ENCODE assay signal across 11 cellular contexts in genomic region chr1:20494609-20495311, GRCh38. TPM values are rescaled to one million over a fixed set of nuclear protein-coding genes. Genes with fewer than 3 reads are reported as not detected.
A peak's percentile ranks its signal among the peaks of the same experiment; 100 is the strongest.
DNase-seq lines count a peak whose midpoint lies in the region; ATAC-seq, FAIRE-seq and TF ChIP-seq lines count a peak whose summit lies in the region.
"Had no signal": no experiment of that assay in that cellular context is flagged by ENCODE, and none has a peak within 500 bp of the region (broad histone marks: within the 10 kb centered on the region; RNA-seq: fewer than 3 reads in every experiment).

No MANE protein-coding gene starts in this region.

- no peaks in the 10 kb centered on the region for H4K20me1 ChIP-seq in KMS-11 (ENCODE audit: insufficient read depth)

- intact Hi-C loops in lower lobe of right lung (cut with DNase I): no loop called here

- no peak overlapping the region for H3K9ac ChIP-seq in KMS-11

- H3K9me3 ChIP-seq in lower lobe of right lung: no peaks in the 10 kb centered on the region

- H3K9me3 Mint-ChIP-seq in brain: no peaks in the 10 kb centered on the region
- H3K9me3 Mint-ChIP-seq: activated naive CD8-positive, alpha-beta T cell treated with anti-CD3 and anti-CD28 coated beads, Interleukin-2, amount 10 ng/mL, durations not matched to agents 7 days and 5 days had no signal

- H3K27ac ChIP-seq in KMS-11: no peak overlapping the region
- H3K27ac ChIP-seq in lower lobe of right lung: peak overlapping the region; percentile 42

- TF ChIP-seq POLR2A in GM12892 (IDR thresholded peaks at IDR 0.05; ENCODE audit: low read depth, low read length): no peak

- no peaks in the 10 kb centered on the region for H3K27me3 Mint-ChIP-seq in brain

- peak overlapping the region; percentile 81 for H2AFZ ChIP-seq in KMS-11 (ENCODE audit: low read depth)

- H3K27me3 ChIP-seq in KMS-11 (ENCODE audit: insufficient read depth, low read depth) (peaks cover 19% of the 10 kb centered on the region; the same call in 1 of the 2 replicates), lower lobe of right lung (ENCODE audit: low read depth) (no peaks in the 10 kb centered on the region)

- peak overlapping the region in 3 of 5 experiments; percentile 24 to 79 (median 60) for H3K27ac Mint-ChIP-seq in brain
- H3K27ac Mint-ChIP-seq: activated naive CD8-positive, alpha-beta T cell treated with anti-CD3 and anti-CD28 coated beads, Interleukin-2, amount 10 ng/mL, durations not matched to agents 7 days and 5 days had no signal

- no peak overlapping the region for H3K4me3 ChIP-seq in KMS-11 (IDR thresholded peaks at IDR 0.05; ENCODE audit: insufficient read depth, low read depth, low read length)
- no peak overlapping the region for H3K4me3 ChIP-seq in lower lobe of right lung

- DNase-seq in AG09319 (ENCODE audit: extremely low read depth, low read depth): peak; percentile 64
- DNase-seq in lower lobe of right lung: no peak
- DNase-seq in NCI-H1436 treated with DMSO at 0.1 percent for 48 hours (lab: John Stamatoyannopoulos, UW): no peak
- DNase-seq in GM12892 (ENCODE audit: insufficient read length): no peak
- DNase-seq: occipital lobe had no signal

- no peaks in the 10 kb centered on the region for H3K79me2 ChIP-seq in KMS-11 (ENCODE audit: insufficient read depth, low read depth)

- H3K36me3 Mint-ChIP-seq in brain: peaks cover 8% of the 10 kb centered on the region

- ATAC-seq in lower lobe of right lung: peak; percentile 7 to 17
- no peak for ATAC-seq in GM19455 (IDR thresholded peaks at IDR 0.05; ENCODE audit: unreplicated experiment)
- ATAC-seq in HG02970 (IDR thresholded peaks at IDR 0.05; ENCODE audit: low FRiP score, unreplicated experiment): no peak
- ATAC-seq: activated CD4-positive, CD25-positive, alpha-beta regulatory T cell treated with anti-CD3 and anti-CD28 coated beads, Interleukin-2, amount 50 U/mL, for 24 hours had no signal

- no peak for TF ChIP-seq CTCF in AG09319 (IDR thresholded peaks at IDR 0.05; ENCODE audit: low read depth, low read length)
- no peak for TF ChIP-seq CTCF in KMS-11 (conservative IDR thresholded peaks at IDR 0.05; ENCODE audit: low read depth, low read length)
- no peak for TF ChIP-seq CTCF in brain (conservative IDR thresholded peaks at IDR 0.05)
- TF ChIP-seq CTCF in lower lobe of right lung (IDR thresholded peaks at IDR 0.05): no peak

- H3K36me3 ChIP-seq in KMS-11 (ENCODE audit: insufficient read depth) (no peaks in the 10 kb centered on the region), lower lobe of right lung (peaks cover 28% of the 10 kb centered on the region)

- H3K4me1 ChIP-seq in KMS-11 (ENCODE audit: low read depth, poor library complexity, severe bottlenecking) (no peaks in the 10 kb centered on the region), lower lobe of right lung (peaks cover 21% of the 10 kb centered on the region)

- peak overlapping the region in 1 of 5 experiments; percentile 47 for H3K4me3 Mint-ChIP-seq in brain
- H3K4me3 Mint-ChIP-seq: activated naive CD8-positive, alpha-beta T cell treated with anti-CD3 and anti-CD28 coated beads, Interleukin-2, amount 10 ng/mL, durations not matched to agents 7 days and 5 days had no signal

- no peak for FAIRE-seq in GM12892 (lab: Jason Lieb, UNC)

- no peaks in the 10 kb centered on the region for H3K4me1 Mint-ChIP-seq in brain

- H3K4me2 ChIP-seq in KMS-11: no peak overlapping the region

RNA-seq across cellular contexts. Expression of gene CAMK2N1, which starts 8.8 kb away (rescaled TPM):
- polyA plus RNA-seq in brain (ENCODE audit: insufficient read depth, low read depth, low replicate concordance): 171 TPM
- 43.0 TPM for total RNA-seq in lower lobe of right lung
- not detected for polyA plus RNA-seq in GM12892 (2012; ENCODE audit: missing spikeins)

RNA-seq across cellular contexts. Expression of gene MUL1, which starts 13.2 kb away (rescaled TPM):
- polyA plus RNA-seq in brain (ENCODE audit: insufficient read depth, low read depth, low replicate concordance): 31.0 TPM
- 29.9 TPM for total RNA-seq in lower lobe of right lung
- polyA plus RNA-seq in GM12892 (2012; ENCODE audit: missing spikeins): 9.3 TPM

RNA-seq across cellular contexts. Expression of gene FAM43B, which starts 57.6 kb away (rescaled TPM):
- polyA plus RNA-seq in brain (ENCODE audit: insufficient read depth, low read depth, low replicate concordance): 3.3 TPM
- total RNA-seq in lower lobe of right lung: 0.38 TPM
- polyA plus RNA-seq in GM12892 (2012; ENCODE audit: missing spikeins): not detected
- total RNA-seq: activated naive CD8-positive, alpha-beta T cell treated with anti-CD3 and anti-CD28 coated beads, Interleukin-2, amount 10 ng/mL, durations not matched to agents 7 days and 5 days had no signal

Comparison
In these comparisons a context has a peak if more than half of its experiments do, and no peak if none do; other contexts are left out.
1. ATAC-seq: peak in lower lobe of right lung (2 of 2); none in GM19455 (single experiment) and HG02970 (single experiment).